In genomic region chr12:123441523-123442164, GRCh38 we compare ENCODE assay signal across 15 cellular contexts. TPM values are rescaled to one million over a fixed set of nuclear protein-coding genes. Genes with fewer than 3 reads are reported as not detected.
DNase-seq lines count a peak whose midpoint lies in the region; ATAC-seq and TF ChIP-seq lines count a peak whose summit lies in the region.
"Had no signal": no experiment of that assay in that cellular context is flagged by ENCODE, and none has a peak within 500 bp of the region (broad histone marks: within the 10 kb centered on the region; RNA-seq: fewer than 3 reads in every experiment).

No MANE protein-coding gene starts in this region.

- H3K4me1 ChIP-seq in right lobe of liver, result peaks cover 0 to 9% (median 0%) of the 10 kb centered on the region in 4 donors
- H3K4me1 ChIP-seq: Caco-2 had no signal

- no peak for TF ChIP-seq CTCF in right lobe of liver (IDR thresholded peaks at IDR 0.05)

- 82% methylated on average over 13 of the region's 13 CpGs for WGBS in right lobe of liver (ENCODE audit: insufficient coverage, low coverage, low lambda C conversion rate, missing lambda C conversion rate)

- ATAC-seq in GM18907 (IDR thresholded peaks at IDR 0.05; ENCODE audit: unreplicated experiment) (peak; percentile 59), GM21786 (IDR thresholded peaks at IDR 0.05; ENCODE audit: unreplicated experiment) (peak; percentile 55), HG03342 (IDR thresholded peaks at IDR 0.05; ENCODE audit: unreplicated experiment) (peak; percentile 38), right lobe of liver (no peak)
- ATAC-seq: activated CD8-positive, alpha-beta T cell treated with anti-CD3 and anti-CD28 coated beads for 36 hours; HCT116 had no signal

- no peak for DNase-seq in globus pallidus (ENCODE audit: low spot score)
- DNase-seq in right lobe of liver, result no peak
- no peak for DNase-seq in cerebellar cortex (ENCODE audit: low spot score)
- no peak for DNase-seq in GDM1 (lab: John Stamatoyannopoulos, UW)
- DNase-seq: activated CD8-positive, alpha-beta T cell treated with anti-CD3 and anti-CD28 coated beads for 36 hours; activated naive CD4-positive, alpha-beta T cell; Caco-2; glutamatergic neuron; NCI-H1105; NCI-H524 treated with DMSO at 0.1 percent for 48 hours had no signal

- intact Hi-C loops in right lobe of liver (cut with DNase I), result no loop called here

- H3K27ac ChIP-seq in right lobe of liver, result no peak overlapping the region
- H3K27ac ChIP-seq: right atrium auricular region had no signal

- H3K27me3 ChIP-seq in right lobe of liver, result no peaks in the 10 kb centered on the region
- H3K27me3 ChIP-seq: right atrium auricular region had no signal

- no peak for TF ChIP-seq POLR2A in right lobe of liver (IDR thresholded peaks at IDR 0.05)

- H3K36me3 ChIP-seq in right lobe of liver, result no peaks in the 10 kb centered on the region
- H3K36me3 ChIP-seq: right atrium auricular region had no signal

- H3K9me3 ChIP-seq in right lobe of liver, result no peaks in the 10 kb centered on the region
- H3K9me3 ChIP-seq: Caco-2, right atrium auricular region had no signal

- no peak overlapping the region for H3K4me3 ChIP-seq in right lobe of liver
- H3K4me3 ChIP-seq: right atrium auricular region had no signal

RNA-seq across cellular contexts. Expression of gene RILPL2, which starts 5.2 kb away (rescaled TPM):
- total RNA-seq in right lobe of liver, result 1 to 10 TPM; 1.6 to 2.7 (median 1.8) TPM

RNA-seq across cellular contexts. Expression of gene SNRNP35, which starts 16.3 kb away (rescaled TPM):
- 10 to 100 TPM in 1 of 6 experiments, 1 to 10 TPM in 5; 7.8 to 10.3 (median 9.5) TPM for total RNA-seq in right lobe of liver

RNA-seq across cellular contexts. Expression of gene KMT5A, which starts 57.7 kb away (rescaled TPM):
- total RNA-seq in right lobe of liver, result 10 to 100 TPM; 13.1 to 17.6 (median 13.7) TPM

Comparison
In these comparisons a context has a peak if more than half of its experiments do, and no peak if none do; other contexts are left out.
1. ATAC-seq: peak in GM18907 (single experiment), GM21786 (single experiment) and HG03342 (single experiment); none in right lobe of liver (0 of 4).